8 cellular contexts compared by ENCODE assay signal in genomic region chr3:58334013-58334321, GRCh38. TPM values are rescaled to one million over a fixed set of nuclear protein-coding genes. Genes with fewer than 3 reads are reported as not detected.
DNase-seq lines count a peak whose midpoint lies in the region; ATAC-seq and TF ChIP-seq lines count a peak whose summit lies in the region.

No MANE protein-coding gene starts in this region.

- H3K36me3 ChIP-seq in Karpas-422 (ENCODE audit: insufficient read depth, low read length) (peaks cover 34% of the 10 kb centered on the region), colonic mucosa (no peaks in the 10 kb centered on the region)

- H2AFZ ChIP-seq in Karpas-422 (ENCODE audit: low read length), result no peak overlapping the region

- H3K9me3 ChIP-seq in Karpas-422 (ENCODE audit: low read length) (no peaks in the 10 kb centered on the region), colonic mucosa (no peaks in the 10 kb centered on the region)

- peak overlapping the region; percentile 98 to 100 (median 100) for H3K4me3 Mint-ChIP-seq in naive B cell

- no peaks in the 10 kb centered on the region for H3K27me3 Mint-ChIP-seq in naive B cell

- peaks cover 77% of the 10 kb centered on the region for H3K4me1 ChIP-seq in Karpas-422 (ENCODE audit: low read length)
- no peaks in the 10 kb centered on the region for H3K4me1 ChIP-seq in colonic mucosa

- DNase-seq in AG10803 (ENCODE audit: low read depth) (peak; percentile 24), Karpas-422 (peak; percentile 57), colonic mucosa (no peak), naive B cell (no peak), NCI-H2196 (lab: John Stamatoyannopoulos, UW; ENCODE audit: unreplicated experiment) (no peak), EL (no peak)
- no peak for DNase-seq in stimulated activated CD8-positive, alpha-beta memory T cell treated with anti-CD3 and anti-CD28 coated beads, Interleukin-4, amount 100 ng/mL, for 48 hours

- H4K20me1 ChIP-seq in Karpas-422 (ENCODE audit: insufficient read depth, low read depth, low read length), result no peaks in the 10 kb centered on the region

- H3K9ac ChIP-seq in Karpas-422 (ENCODE audit: low read length) (peak overlapping the region; percentile 97), colonic mucosa (ENCODE audit: low read depth in 2 of 2, low read length in 2 of 2) (peak overlapping the region in 1 of 2 donors; percentile 78)

- peak overlapping the region; percentile 64 to 100 (median 96) for H3K27ac Mint-ChIP-seq in naive B cell

- peaks cover 72% of the 10 kb centered on the region for H3K79me2 ChIP-seq in Karpas-422 (ENCODE audit: low read length)

- peak overlapping the region; percentile 92 for H3K4me3 ChIP-seq in AG10803 (ENCODE audit: low read length)
- peak overlapping the region; percentile 86 for H3K4me3 ChIP-seq in Karpas-422 (ENCODE audit: low read length)
- peak overlapping the region; percentile 76 for H3K4me3 ChIP-seq in colonic mucosa

- intact Hi-C loops in colonic mucosa (cut with DNase I), result loop anchor here (10.0 kb wide), 1 partner anchor 301 kb away; no protein-coding TSS in a partner anchor

- H3K27ac ChIP-seq in Karpas-422 (ENCODE audit: low read length) (peak overlapping the region; percentile 100), colonic mucosa (peak overlapping the region; percentile 55)

- peaks cover 0 to 9% (median 1%) of the 10 kb centered on the region in 7 donors for H3K9me3 Mint-ChIP-seq in naive B cell

- ATAC-seq in naive B cell (ENCODE audit: low read depth in 2 of 2) (no peak), GM18907 (IDR thresholded peaks at IDR 0.05; ENCODE audit: unreplicated experiment) (no peak)

- peak overlapping the region; percentile 93 for H3K4me2 ChIP-seq in Karpas-422 (ENCODE audit: low read depth, low read length, poor library complexity, severe bottlenecking)

- no peaks in the 10 kb centered on the region for H3K27me3 ChIP-seq in Karpas-422 (ENCODE audit: low read length)
- H3K27me3 ChIP-seq in colonic mucosa, result no peaks in the 10 kb centered on the region

- peaks cover 34 to 68% (median 45%) of the 10 kb centered on the region in 3 donors for H3K4me1 Mint-ChIP-seq in naive B cell

- no peaks in the 10 kb centered on the region for H3K9me2 ChIP-seq in Karpas-422 (replicated peaks; ENCODE audit: insufficient read depth, low read length)

- TF ChIP-seq CTCF in AG10803 (conservative IDR thresholded peaks at IDR 0.05; ENCODE audit: low read length) (no peak), colonic mucosa (IDR thresholded peaks at IDR 0.05) (no peak)

- H3K36me3 Mint-ChIP-seq in naive B cell, result peaks cover 0 to 9% of the 10 kb centered on the region in 2 donors

RNA-seq across cellular contexts. Expression of gene PXK, which starts 1.3 kb away (rescaled TPM):
- total RNA-seq in Karpas-422 (2014; rRNA removed; shearing (Covaris generic); ENCODE audit: low replicate concordance), result 222 and 353 TPM in 2 replicates
- total RNA-seq in colonic mucosa, result 10 to 100 TPM in 1 of 2 donors, 1 to 10 TPM in 1; 9.3 to 11.4 TPM
- polyA plus RNA-seq in naive B cell (ENCODE audit: low read depth in 6 of 6), result 100 to 1,000 TPM in 5 of 6 donors, 10 to 100 TPM in 1; 88.9 to 156 (median 126) TPM

RNA-seq across cellular contexts. Expression of gene HTD2, which starts 27.6 kb away (rescaled TPM):
- total RNA-seq in Karpas-422 (2014; rRNA removed; shearing (Covaris generic); ENCODE audit: low replicate concordance), result 5.4 and 19.9 TPM in 2 replicates
- 10 to 100 TPM in 1 of 2 donors, 1 to 10 TPM in 1; 9.6 to 13.6 TPM for total RNA-seq in colonic mucosa
- polyA plus RNA-seq in naive B cell (ENCODE audit: low read depth in 6 of 6), result 10 to 100 TPM in 5 of 6 donors, 1 to 10 TPM in 1; 5.7 to 26.9 (median 18.6) TPM

RNA-seq across cellular contexts. Expression of gene RPP14, which starts 27.9 kb away (rescaled TPM):
- 7.5 and 7.6 TPM in 2 replicates for total RNA-seq in Karpas-422 (2014; rRNA removed; shearing (Covaris generic); ENCODE audit: low replicate concordance)
- total RNA-seq in colonic mucosa, result 10 to 100 TPM; 17.8 to 19.5 TPM
- polyA plus RNA-seq in naive B cell (ENCODE audit: low read depth in 6 of 6), result 1 to 10 TPM; 4.5 to 8.7 (median 6.9) TPM

Comparison
In these comparisons a context has a peak if more than half of its experiments do, and no peak if none do; other contexts are left out.
1. DNase-seq: peak in AG10803 (single experiment) and Karpas-422 (single experiment); none in colonic mucosa (single experiment), naive B cell (single experiment), stimulated activated CD8-positive, alpha-beta memory T cell treated with anti-CD3 and anti-CD28 coated beads, Interleukin-4, amount 100 ng/mL, for 48 hours (single experiment), NCI-H2196 (single experiment) and EL (single experiment).
2. RNA of gene PXK, which starts 1.3 kb away (total RNA-seq): 222 to 353 TPM in Karpas-422; 9.3 to 11.4 TPM in colonic mucosa; every median in the first group is over 10 times any median in the second.
3. Peak in every context shown above with its lines, with median percentiles within 50 percentile points of each other: H3K4me3 ChIP-seq.